ENCODE assay signal across 9 cellular contexts in genomic region chr17:57557793-57558681, GRCh38.
DNase-seq lines count a peak whose midpoint lies in the region; ATAC-seq, FAIRE-seq and TF ChIP-seq lines count a peak whose summit lies in the region.
"Had no signal": no experiment of that assay in that cellular context is flagged by ENCODE, and none has a peak within 500 bp of the region (broad histone marks: within the 10 kb centered on the region; RNA-seq: fewer than 3 reads in every experiment).

No MANE protein-coding gene starts in this region.

- H3K4me3 ChIP-seq in BLaER1 treated with 17β-estradiol and CSF1 and Interleukin-3, amounts not matched to agents 10 nM and 100 nM = peak overlapping the region in 8 of 10 experiments; percentile 22 to 49 (median 34); a peak in 15 of 20 replicates
- H3K4me3 ChIP-seq in astrocyte (ENCODE audit: insufficient read depth, low read depth, low read length) (peak overlapping the region; percentile 8), mesodermal cell (ENCODE audit: extremely low read depth, insufficient read depth, low read length, poor library complexity, severe bottlenecking) (no peak overlapping the region)

- H3K4me1 Mint-ChIP-seq in astrocyte (ENCODE audit: low read depth, unreplicated experiment) = peaks cover 28% of the 10 kb centered on the region
- H3K4me1 Mint-ChIP-seq in activated naive CD8-positive, alpha-beta T cell treated with anti-CD3 and anti-CD28 coated beads, Interleukin-2, amount 50 U/mL, for 24 hours = peaks cover 36% of the 10 kb centered on the region

- H3K36me3 Mint-ChIP-seq in astrocyte (ENCODE audit: low read depth, unreplicated experiment) = peaks cover 4% of the 10 kb centered on the region
- no peaks in the 10 kb centered on the region for H3K36me3 Mint-ChIP-seq in activated naive CD8-positive, alpha-beta T cell treated with anti-CD3 and anti-CD28 coated beads, Interleukin-2, amount 50 U/mL, for 24 hours (ENCODE audit: low read depth)

- no peaks in the 10 kb centered on the region for H3K9me3 ChIP-seq in BLaER1 treated with 17β-estradiol and CSF1 and Interleukin-3, amounts not matched to agents 10 nM and 100 nM (replicated peaks in 1 of 11)
- H3K9me3 ChIP-seq in astrocyte (ENCODE audit: insufficient read depth, low read depth, low read length) (no peaks in the 10 kb centered on the region), mesodermal cell (ENCODE audit: control insufficient read depth, low read length) (no peaks in the 10 kb centered on the region)

- no peaks in the 10 kb centered on the region for H3K9me3 Mint-ChIP-seq in astrocyte (ENCODE audit: unreplicated experiment)
- no peaks in the 10 kb centered on the region for H3K9me3 Mint-ChIP-seq in activated naive CD8-positive, alpha-beta T cell treated with anti-CD3 and anti-CD28 coated beads, Interleukin-2, amount 50 U/mL, for 24 hours

- no peaks in the 10 kb centered on the region for H3K27me3 Mint-ChIP-seq in astrocyte (ENCODE audit: low read depth, unreplicated experiment)
- H3K27me3 Mint-ChIP-seq in activated naive CD8-positive, alpha-beta T cell treated with anti-CD3 and anti-CD28 coated beads, Interleukin-2, amount 50 U/mL, for 24 hours = no peaks in the 10 kb centered on the region

- no peak for ATAC-seq in activated naive CD8-positive, alpha-beta T cell treated with anti-CD3 and anti-CD28 coated beads, Interleukin-2, amount 50 U/mL, for 24 hours
- ATAC-seq in GM19467 (IDR thresholded peaks at IDR 0.05; ENCODE audit: unreplicated experiment) (no peak), HG02610 (IDR thresholded peaks at IDR 0.05; ENCODE audit: unreplicated experiment) (no peak)

- peak overlapping the region; percentile 87 to 97 (median 94) for H3K4me2 ChIP-seq in BLaER1 treated with 17β-estradiol and CSF1 and Interleukin-3, amounts not matched to agents 10 nM and 100 nM
- peak overlapping the region; percentile 59 for H3K4me2 ChIP-seq in astrocyte (ENCODE audit: low read length)

- peaks cover 0 to 32% (median under 1%) of the 10 kb centered on the region in 11 experiments; a peak in 7 of 22 replicates for H3K36me3 ChIP-seq in BLaER1 treated with 17β-estradiol and CSF1 and Interleukin-3, amounts not matched to agents 10 nM and 100 nM
- no peaks in the 10 kb centered on the region for H3K36me3 ChIP-seq in astrocyte (ENCODE audit: insufficient read depth, low read length)
- peaks cover 44% of the 10 kb centered on the region for H3K36me3 ChIP-seq in mesodermal cell (ENCODE audit: control insufficient read depth, insufficient read depth, low read length)

- DNase-seq in LHCN-M2 (ENCODE audit: low read depth) (peak; percentile 83), astrocyte (ENCODE audit: low read depth) (peak; percentile 82), GOT3 (lab: John Stamatoyannopoulos, UW) (no peak)
- no peak for DNase-seq in activated naive CD8-positive, alpha-beta T cell treated with anti-CD3 and anti-CD28 coated beads, Interleukin-2, amount 50 U/mL, for 24 hours
- DNase-seq: SHP77 treated with DMSO at 0.1 percent for 48 hours had no signal

- no peak overlapping the region for H3K4me3 Mint-ChIP-seq in astrocyte (ENCODE audit: unreplicated experiment)
- H3K4me3 Mint-ChIP-seq in activated naive CD8-positive, alpha-beta T cell treated with anti-CD3 and anti-CD28 coated beads, Interleukin-2, amount 50 U/mL, for 24 hours = no peak overlapping the region

- 73 to 82% methylated on average over 16 of the region's 22 CpGs for WGBS in mesodermal cell (ENCODE audit: insufficient coverage in 2 of 2), 2 experiments

- H3K9ac ChIP-seq in BLaER1 treated with 17β-estradiol and CSF1 and Interleukin-3, amounts not matched to agents 10 nM and 100 nM = peak overlapping the region in 10 of 11 experiments; percentile 2 to 85 (median 74); a peak in 19 of 22 replicates
- no peak overlapping the region for H3K9ac ChIP-seq in astrocyte (ENCODE audit: low read length)

- peak; percentile 62 for FAIRE-seq in astrocyte (lab: Jason Lieb, UNC)

- H3K79me2 ChIP-seq in astrocyte (ENCODE audit: insufficient read depth, low read length) = no peaks in the 10 kb centered on the region

- no peak overlapping the region for H2AFZ ChIP-seq in astrocyte (ENCODE audit: low read depth, low read length)

- H4K20me1 ChIP-seq in BLaER1 treated with 17β-estradiol and CSF1 and Interleukin-3, amounts not matched to agents 10 nM and 100 nM = peaks cover 0 to 16% (median 0%) of the 10 kb centered on the region in 11 experiments; a peak in 3 of 22 replicates
- peaks cover 23% of the 10 kb centered on the region for H4K20me1 ChIP-seq in astrocyte (ENCODE audit: insufficient read depth, low read length)

- H3K4me1 ChIP-seq in BLaER1 treated with 17β-estradiol and CSF1 and Interleukin-3, amounts not matched to agents 10 nM and 100 nM = peaks cover 85 to 100% (median 98%) of the 10 kb centered on the region in 10 experiments
- peaks cover 31% of the 10 kb centered on the region for H3K4me1 ChIP-seq in astrocyte (ENCODE audit: insufficient read depth, low read length)
- H3K4me1 ChIP-seq in mesodermal cell (ENCODE audit: control insufficient read depth, insufficient read depth, low read length, poor library complexity, severe bottlenecking) = peaks cover 52% of the 10 kb centered on the region

- peak overlapping the region in 10 of 11 experiments; percentile 0 to 94 (median 88); a peak in 18 of 22 replicates for H3K27ac ChIP-seq in BLaER1 treated with 17β-estradiol and CSF1 and Interleukin-3, amounts not matched to agents 10 nM and 100 nM
- H3K27ac ChIP-seq in astrocyte (ENCODE audit: low read depth, low read length) (peak overlapping the region; percentile 7), mesodermal cell (ENCODE audit: low read depth, low read length, severe bottlenecking) (peak overlapping the region; percentile 41)

- H3K27me3 ChIP-seq in BLaER1 treated with 17β-estradiol and CSF1 and Interleukin-3, amounts not matched to agents 10 nM and 100 nM = peaks cover 0 to 14% (median 0%) of the 10 kb centered on the region in 11 experiments; a peak in 1 of 22 replicates
- no peaks in the 10 kb centered on the region for H3K27me3 ChIP-seq in astrocyte (ENCODE audit: insufficient read depth, low read length)

- H3K27ac Mint-ChIP-seq in astrocyte (ENCODE audit: unreplicated experiment) = peak overlapping the region; percentile 72
- H3K27ac Mint-ChIP-seq in activated naive CD8-positive, alpha-beta T cell treated with anti-CD3 and anti-CD28 coated beads, Interleukin-2, amount 50 U/mL, for 24 hours = no peak overlapping the region

- TF ChIP-seq CTCF in astrocyte (IDR thresholded peaks at IDR 0.05; ENCODE audit: insufficient read depth, low read depth, low read length) = no peak

Comparison
In these comparisons a context has a peak if more than half of its experiments do, and no peak if none do; other contexts are left out.
1. H3K27ac ChIP-seq: peak in every context shown above with its lines; median percentile 88 in BLaER1 treated with 17β-estradiol and CSF1 and Interleukin-3, amounts not matched to agents 10 nM and 100 nM; 41 in mesodermal cell; 7 in astrocyte.
2. DNase-seq: peak in LHCN-M2 (single experiment) and astrocyte (single experiment); none in activated naive CD8-positive, alpha-beta T cell treated with anti-CD3 and anti-CD28 coated beads, Interleukin-2, amount 50 U/mL, for 24 hours (single experiment) and GOT3 (single experiment).